In the genomic region with DNA sequence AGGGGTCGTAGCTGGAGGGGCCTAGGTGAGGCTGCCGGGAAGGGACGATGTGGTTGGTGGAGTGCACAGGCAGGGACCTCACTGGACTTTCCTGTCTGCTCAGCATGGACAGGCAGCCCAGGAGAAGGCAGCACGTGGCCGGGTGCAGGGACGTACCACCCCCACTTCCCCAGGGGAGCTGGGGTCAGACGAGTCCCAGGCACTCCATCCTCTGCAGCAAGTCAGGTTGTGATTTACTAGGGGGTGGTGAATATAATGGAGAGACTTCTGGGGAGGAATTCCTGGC, we compare ENCODE assay signal across 10 cellular contexts. TPM values are rescaled to one million over a fixed set of nuclear protein-coding genes. Genes with fewer than 3 reads are reported as not detected.
DNase-seq lines count a peak whose midpoint lies in the region; ATAC-seq, FAIRE-seq and TF ChIP-seq lines count a peak whose summit lies in the region.
"Had no signal": no experiment of that assay in that cellular context is flagged by ENCODE, and none has a peak within 500 bp of the region (broad histone marks: within the 10 kb centered on the region; RNA-seq: fewer than 3 reads in every experiment).

No MANE protein-coding gene starts in this region.

- H3K4me3 ChIP-seq in astrocyte (ENCODE audit: insufficient read depth, low read depth, low read length) (no peak overlapping the region), lung (no peak overlapping the region), upper lobe of left lung (peak overlapping the region in 3 of 4 donors; percentile 73 to 95 (median 81))

- H3K27me3 Mint-ChIP-seq in astrocyte (ENCODE audit: low read depth, unreplicated experiment): no peaks in the 10 kb centered on the region

- peaks cover 45% of the 10 kb centered on the region for H3K79me2 ChIP-seq in astrocyte (ENCODE audit: insufficient read depth, low read length)

- no peak for TF ChIP-seq CTCF in astrocyte (IDR thresholded peaks at IDR 0.05; ENCODE audit: insufficient read depth, low read depth, low read length)
- no peak for TF ChIP-seq CTCF in lung (IDR thresholded peaks at IDR 0.05; ENCODE audit: control extremely low read depth, extremely low read depth)
- TF ChIP-seq CTCF in upper lobe of left lung (IDR thresholded peaks at IDR 0.05): no peak

- H3K36me3 ChIP-seq in astrocyte (ENCODE audit: insufficient read depth, low read length) (no peaks in the 10 kb centered on the region), lung (ENCODE audit: control insufficient read depth in 2 of 2, insufficient read depth in 2 of 2, low read length in 2 of 2) (no peaks in the 10 kb centered on the region), upper lobe of left lung (peaks cover 0 to 4% (median 0%) of the 10 kb centered on the region in 4 donors)
- H3K36me3 ChIP-seq: cardiac muscle cell had no signal

- no peak for TF ChIP-seq EP300 in upper lobe of left lung (IDR thresholded peaks at IDR 0.05)

- peak overlapping the region; percentile 80 for H3K4me3 Mint-ChIP-seq in astrocyte (ENCODE audit: unreplicated experiment)

- FAIRE-seq in astrocyte (lab: Jason Lieb, UNC): no peak

- peaks cover 43% of the 10 kb centered on the region for H3K9me3 Mint-ChIP-seq in astrocyte (ENCODE audit: unreplicated experiment)

- TF ChIP-seq POLR2A in upper lobe of left lung (IDR thresholded peaks at IDR 0.05): no peak

- H3K27ac ChIP-seq in astrocyte (ENCODE audit: low read depth, low read length) (no peak overlapping the region), lung (ENCODE audit: low read depth in 1 of 2, low read length in 1 of 2) (peak overlapping the region; percentile 98), upper lobe of left lung (peak overlapping the region; percentile 95 to 99 (median 98))

- DNase-seq in activated effector memory CD4-positive, alpha-beta T cell treated with anti-CD3 and anti-CD28 coated beads, Interleukin-2, amount 50 U/mL, for 16 hours: peak; percentile 62
- DNase-seq in activated effector memory CD4-positive, alpha-beta T cell treated with Interleukin-2 at 50 U/mL for 16 hours: no peak
- DNase-seq in astrocyte (ENCODE audit: low read depth) (no peak), lung (ENCODE audit: low spot score) (no peak), upper lobe of left lung (peak in 1 of 2 donors; percentile 62), EL (no peak), NCI-H446 treated with DMSO at 0.1 percent for 48 hours (lab: John Stamatoyannopoulos, UW) (no peak)
- DNase-seq in activated CD4-positive, alpha-beta T cell treated with anti-CD3 and anti-CD28 coated beads, Interleukin-2, amount 50 U/mL, for 48 hours: no peak
- DNase-seq: NCI-H2029 treated with DMSO at 0.1 percent for 48 hours had no signal

- peaks cover 20% of the 10 kb centered on the region for H4K20me1 ChIP-seq in astrocyte (ENCODE audit: insufficient read depth, low read length)

- H2AFZ ChIP-seq in astrocyte (ENCODE audit: low read depth, low read length): no peak overlapping the region

- peaks cover 26% of the 10 kb centered on the region for H3K36me3 Mint-ChIP-seq in astrocyte (ENCODE audit: low read depth, unreplicated experiment)

- peaks cover 15% of the 10 kb centered on the region for H3K4me1 Mint-ChIP-seq in astrocyte (ENCODE audit: low read depth, unreplicated experiment)

- H3K27me3 ChIP-seq in astrocyte (ENCODE audit: insufficient read depth, low read length) (no peaks in the 10 kb centered on the region), lung (ENCODE audit: control insufficient read depth, insufficient read depth) (no peaks in the 10 kb centered on the region), upper lobe of left lung (no peaks in the 10 kb centered on the region)
- H3K27me3 ChIP-seq: cardiac muscle cell had no signal

- H3K27ac Mint-ChIP-seq in astrocyte (ENCODE audit: unreplicated experiment): no peak overlapping the region

- 92 to 99% methylated on average over 7 of the region's 7 CpGs for WGBS in lung, 2 donors
- WGBS in upper lobe of left lung, 2 donors: 86 to 88% methylated on average over 2 to 7 of the region's 7 CpGs

- H3K9me3 ChIP-seq in astrocyte (ENCODE audit: insufficient read depth, low read depth, low read length): peaks cover 29% of the 10 kb centered on the region
- H3K9me3 ChIP-seq in lung (ENCODE audit: control insufficient read depth in 2 of 2, insufficient read depth in 1 of 2, low read length in 1 of 2): peaks cover 0 to 2% of the 10 kb centered on the region in 2 donors
- no peaks in the 10 kb centered on the region for H3K9me3 ChIP-seq in upper lobe of left lung

- H3K4me2 ChIP-seq in astrocyte (ENCODE audit: low read length): peak overlapping the region; percentile 85

- no peak overlapping the region for H3K9ac ChIP-seq in astrocyte (ENCODE audit: low read length)

- ATAC-seq in lung (ENCODE audit: insufficient read depth, low FRiP score): no peak
- no peak for ATAC-seq in upper lobe of left lung (ENCODE audit: low FRiP score in 2 of 2)

- H3K4me1 ChIP-seq in astrocyte (ENCODE audit: insufficient read depth, low read length): peaks cover 23% of the 10 kb centered on the region
- H3K4me1 ChIP-seq in lung (ENCODE audit: control insufficient read depth in 2 of 2, insufficient read depth in 2 of 2, low read length in 2 of 2): peaks cover 11 to 31% of the 10 kb centered on the region in 2 donors
- peaks cover 35 to 50% (median 36%) of the 10 kb centered on the region in 4 donors for H3K4me1 ChIP-seq in upper lobe of left lung

RNA-seq across cellular contexts. Expression of a gene that starts 1.5 kb away (rescaled TPM):
- total RNA-seq in astrocyte (115 and 136 TPM in 2 replicates), lung (100 to 1,000 TPM; 121 to 204 TPM), upper lobe of left lung (100 to 1,000 TPM; 142 to 483 (median 213) TPM)
- polyA plus RNA-seq in lung: 100 to 1,000 TPM; 126 to 150 TPM

RNA-seq across cellular contexts. Expression of a gene that starts 39.2 kb away (rescaled TPM):
- total RNA-seq in astrocyte: 73.3 and 79.3 TPM in 2 replicates
- total RNA-seq in lung: 10 to 100 TPM; 54.5 to 67.4 TPM
- 10 to 100 TPM; 39.7 to 67.1 TPM for polyA plus RNA-seq in lung
- 100 to 1,000 TPM in 1 of 6 donors, 10 to 100 TPM in 5; 58.5 to 289 (median 73.0) TPM for total RNA-seq in upper lobe of left lung

Comparison
In these comparisons a context has a peak if more than half of its experiments do, and no peak if none do; other contexts are left out.
1. H3K4me3 ChIP-seq: peak in upper lobe of left lung (3 of 4); none in astrocyte (single experiment) and lung (single experiment).